In genomic region chr13:99063952-99064351, GRCh38 we compare ENCODE assay signal across 13 cellular contexts.
DNase-seq lines count a peak whose midpoint lies in the region; ATAC-seq and TF ChIP-seq lines count a peak whose summit lies in the region.
"Had no signal": no experiment of that assay in that cellular context is flagged by ENCODE, and none has a peak within 500 bp of the region (broad histone marks: within the 10 kb centered on the region; RNA-seq: fewer than 3 reads in every experiment).

No MANE protein-coding gene starts in this region.

- DNase-seq in T-helper 1 cell = no peak
- DNase-seq in nephron progenitor cell = no peak
- no peak for DNase-seq in NCI-H1105 treated with DMSO at 0.1 percent for 48 hours (lab: John Stamatoyannopoulos, UW)
- DNase-seq in AG08396 (ENCODE audit: low spot score) = no peak
- DNase-seq in GF-D8 (lab: John Stamatoyannopoulos, UW) = no peak
- DNase-seq: activated effector memory CD4-positive, alpha-beta T cell treated with Interleukin-2 at 50 U/mL for 16 hours; effector CD4-positive, alpha-beta T cell; NCI-H1092; stimulated activated CD4-positive, alpha-beta T cell treated with anti-CD3 and anti-CD28 coated beads, Interleukin-4, amount 100 ng/mL, for 4 hours had no signal

- H3K9me3 Mint-ChIP-seq in T-helper 1 cell treated with Interleukin-12 subunit alpha and Interleukin-12 subunit beta and Interleukin-4 antibody, amounts not matched to agents 30 μg/mL and 1 μg/mL, for 36 hours = peaks cover 5% of the 10 kb centered on the region
- H3K9me3 Mint-ChIP-seq in activated naive CD8-positive, alpha-beta T cell (ENCODE audit: low read depth) = peaks cover 8% of the 10 kb centered on the region
- peaks cover 13% of the 10 kb centered on the region for H3K9me3 Mint-ChIP-seq in nephron progenitor cell
- H3K9me3 Mint-ChIP-seq: neural progenitor cell had no signal

- TF ChIP-seq CTCF in nephron progenitor cell (IDR thresholded peaks at IDR 0.05) = no peak

- peak; percentile 65 for ATAC-seq in HG02884 (IDR thresholded peaks at IDR 0.05; ENCODE audit: unreplicated experiment)

- peaks cover 63% of the 10 kb centered on the region for H3K4me1 Mint-ChIP-seq in T-helper 1 cell treated with Interleukin-12 subunit alpha and Interleukin-12 subunit beta and Interleukin-4 antibody, amounts not matched to agents 30 μg/mL and 1 μg/mL, for 36 hours (ENCODE audit: low read depth)
- peaks cover 88% of the 10 kb centered on the region for H3K4me1 Mint-ChIP-seq in activated naive CD8-positive, alpha-beta T cell (ENCODE audit: low read depth)
- H3K4me1 Mint-ChIP-seq in nephron progenitor cell = peaks cover 66% of the 10 kb centered on the region
- H3K4me1 Mint-ChIP-seq: neural progenitor cell had no signal

- peaks cover 49% of the 10 kb centered on the region for H3K36me3 Mint-ChIP-seq in T-helper 1 cell treated with Interleukin-12 subunit alpha and Interleukin-12 subunit beta and Interleukin-4 antibody, amounts not matched to agents 30 μg/mL and 1 μg/mL, for 36 hours (ENCODE audit: low read depth)
- H3K36me3 Mint-ChIP-seq in activated naive CD8-positive, alpha-beta T cell = peaks cover 31% of the 10 kb centered on the region
- H3K36me3 Mint-ChIP-seq in nephron progenitor cell (ENCODE audit: low read depth) = peaks cover 6% of the 10 kb centered on the region
- H3K36me3 Mint-ChIP-seq: neural progenitor cell had no signal

- H3K27me3 Mint-ChIP-seq in T-helper 1 cell treated with Interleukin-12 subunit alpha and Interleukin-12 subunit beta and Interleukin-4 antibody, amounts not matched to agents 30 μg/mL and 1 μg/mL, for 36 hours (ENCODE audit: low read depth) = no peaks in the 10 kb centered on the region
- H3K27me3 Mint-ChIP-seq in activated naive CD8-positive, alpha-beta T cell = no peaks in the 10 kb centered on the region
- H3K27me3 Mint-ChIP-seq in nephron progenitor cell (ENCODE audit: low read depth, poor library complexity) = peaks cover 3% of the 10 kb centered on the region

- H3K27ac Mint-ChIP-seq in T-helper 1 cell treated with Interleukin-12 subunit alpha and Interleukin-12 subunit beta and Interleukin-4 antibody, amounts not matched to agents 30 μg/mL and 1 μg/mL, for 36 hours = no peak overlapping the region
- peak overlapping the region; percentile 35 for H3K27ac Mint-ChIP-seq in activated naive CD8-positive, alpha-beta T cell
- H3K27ac Mint-ChIP-seq in nephron progenitor cell = peak overlapping the region; percentile 29
- H3K27ac Mint-ChIP-seq: neural progenitor cell had no signal

- peak overlapping the region; percentile 64 for H3K4me3 Mint-ChIP-seq in T-helper 1 cell treated with Interleukin-12 subunit alpha and Interleukin-12 subunit beta and Interleukin-4 antibody, amounts not matched to agents 30 μg/mL and 1 μg/mL, for 36 hours
- peak overlapping the region; percentile 44 for H3K4me3 Mint-ChIP-seq in activated naive CD8-positive, alpha-beta T cell
- peak overlapping the region; percentile 14 for H3K4me3 Mint-ChIP-seq in nephron progenitor cell
- H3K4me3 Mint-ChIP-seq: neural progenitor cell had no signal

Comparison
In these comparisons a context has a peak if more than half of its experiments do, and no peak if none do; other contexts are left out.
1. H3K4me3 Mint-ChIP-seq: peak in every context shown above with its lines; median percentile 64 in T-helper 1 cell treated with Interleukin-12 subunit alpha and Interleukin-12 subunit beta and Interleukin-4 antibody, amounts not matched to agents 30 μg/mL and 1 μg/mL, for 36 hours; 44 in activated naive CD8-positive, alpha-beta T cell; 14 in nephron progenitor cell.